ENCODE assay signal across 8 cellular contexts in genomic region chr13:60431108-60431700, GRCh38. TPM values are rescaled to one million over a fixed set of nuclear protein-coding genes. Genes with fewer than 3 reads are reported as not detected.
A peak's percentile ranks its signal among the peaks of the same experiment; 100 is the strongest.
DNase-seq lines count a peak whose midpoint lies in the region; ATAC-seq, FAIRE-seq and TF ChIP-seq lines count a peak whose summit lies in the region.

No MANE protein-coding gene starts in this region.

- peaks cover 9% of the 10 kb centered on the region for H3K79me2 ChIP-seq in GM12878 (ENCODE audit: control insufficient read depth, insufficient read depth, low read length)

- H3K4me1 Mint-ChIP-seq in immature natural killer cell: peaks cover 30 to 41% of the 10 kb centered on the region in 2 donors

- DNase-seq in DMS153 treated with DMSO at 0.1 percent for 48 hours (lab: John Stamatoyannopoulos, UW; ENCODE audit: unreplicated experiment) (peak; percentile 83), NCI-H345 (lab: John Stamatoyannopoulos, UW) (peak; percentile 62), GM12878 (ENCODE audit: low read depth, low spot score) (peak; percentile 61), immature natural killer cell (peak; percentile 34 to 60 (median 44))
- no peak for DNase-seq in stimulated activated naive CD8-positive, alpha-beta T cell treated with anti-CD3 and anti-CD28 coated beads, Interleukin-15, Interleukin-2, amounts not matched to agents 100 U/mL and 50 U/mL, for 24 hours
- no peak for DNase-seq in effector memory CD4-positive, alpha-beta T cell

- TF ChIP-seq RAD21 in GM12878 (IDR thresholded peaks at IDR 0.05; ENCODE audit: insufficient read depth, low read depth, low read length): peak; percentile 98

- FAIRE-seq in GM12878 (lab: Jason Lieb, UNC): no peak

- POLR2A ChIA-PET in GM12878 (lab: Charles Lee): interaction anchor here (1.0 to 2.9 kb wide), 3 partner anchors 32 to 39 kb away, joined by 3 to 11 read pairs (median 8); partner anchors contain the start of gene TDRD3

- H3K27me3 ChIP-seq in GM12878 (replicated peaks in 1 of 2; ENCODE audit: control insufficient read depth in 2 of 2, insufficient read depth in 2 of 2, low read length in 1 of 2): no peaks in the 10 kb centered on the region
- H3K27me3 ChIP-seq in effector memory CD4-positive, alpha-beta T cell (replicated peaks; ENCODE audit: control insufficient read depth, insufficient read depth, low read length, poor library complexity, severe bottlenecking): no peaks in the 10 kb centered on the region

- no TSS peak for BruUV-seq in GM12878 (replicated peaks; lab: Mats Ljungman, UMichigan)

- peaks cover 12% of the 10 kb centered on the region for H3K4me1 ChIP-seq in GM12878 (ENCODE audit: control insufficient read depth, insufficient read depth, low read length)
- H3K4me1 ChIP-seq in effector memory CD4-positive, alpha-beta T cell (ENCODE audit: control insufficient read depth, insufficient read depth, low read length, poor library complexity, severe bottlenecking): peaks cover 8% of the 10 kb centered on the region

- TF ChIP-seq EP300 in GM12878 (IDR thresholded peaks at IDR 0.05; ENCODE audit: borderline replicate concordance in 1 of 2, control insufficient read depth in 1 of 2, low read depth in 2 of 2, low read length in 2 of 2): no peak

- SMC1A ChIA-PET in GM12878 (lab: Charles Lee; ENCODE audit: uncharacterized antibody, unreplicated experiment): interaction anchor here (0.7 to 7.1 kb wide), 27 partner anchors 9 to 1040 kb away, joined by 3 to 111 read pairs (median 4); partner anchors contain the start of gene TDRD3

- no peak for TF ChIP-seq POLR2A in GM12878 (IDR thresholded peaks at IDR 0.05; ENCODE audit: low read depth, low read length)

- H3K27ac Mint-ChIP-seq in immature natural killer cell: no peak overlapping the region

- intact Hi-C loops in GM12878 (cut with micrococcal nuclease; ENCODE audit: unreplicated experiment): loop anchor here (1.0 to 10.0 kb wide), 7 partner anchors 94 to 1039 kb away; partner anchors contain the start of gene DIAPH3

- in situ Hi-C loops in GM12878 (cut with MboI): loop anchor here (5.0 to 10.0 kb wide), 2 partner anchors 754 to 1036 kb away; no protein-coding TSS in a partner anchor

- RAD21 ChIA-PET in GM12878 (lab: Charles Lee; ENCODE audit: unreplicated experiment): interaction anchor here (0.7 to 7.2 kb wide), 34 partner anchors 9 to 1042 kb away, joined by 3 to 103 read pairs (median 4); partner anchors contain the start of gene TDRD3

- H4K20me1 ChIP-seq in GM12878 (ENCODE audit: control insufficient read depth, insufficient read depth): no peaks in the 10 kb centered on the region

- CTCF ChIA-PET in GM12878 (lab: Yijun Ruan, JAX): interaction anchor here (0.5 to 7.5 kb wide), 35 partner anchors 8 to 1040 kb away, joined by 3 to 112 read pairs (median 5); partner anchors contain the start of gene TDRD3

- H3K9me3 Mint-ChIP-seq in immature natural killer cell: no peaks in the 10 kb centered on the region

- H2AFZ ChIP-seq in GM12878 (ENCODE audit: control insufficient read depth, low read depth, low read length): no peak overlapping the region

- no peak overlapping the region for H3K27ac ChIP-seq in GM12878 (ENCODE audit: control insufficient read depth, insufficient read depth)
- no peak overlapping the region for H3K27ac ChIP-seq in effector memory CD4-positive, alpha-beta T cell (ENCODE audit: insufficient read depth, low read length, poor library complexity, severe bottlenecking)

- no peaks in the 10 kb centered on the region for H3K36me3 ChIP-seq in GM12878 (ENCODE audit: control insufficient read depth in 2 of 2, insufficient read depth in 2 of 2, low read length in 1 of 2)
- H3K36me3 ChIP-seq in effector memory CD4-positive, alpha-beta T cell (ENCODE audit: control insufficient read depth, insufficient read depth, low read length): no peaks in the 10 kb centered on the region

- TF ChIP-seq CTCF in GM12878 (IDR thresholded peaks at IDR 0.05 in 2 of 3, conservative IDR thresholded peaks at IDR 0.05 in 1 of 3; ENCODE audit: control insufficient read depth in 2 of 3, extremely low read depth in 1 of 3, insufficient read depth in 1 of 3, low read depth in 3 of 3, low read length in 3 of 3): peak; percentile 87 to 93 (median 88); a peak in 5 of 6 replicates

- ATAC-seq in GM19372 (IDR thresholded peaks at IDR 0.05; ENCODE audit: low read depth, unreplicated experiment) (peak; percentile 61), HG03342 (IDR thresholded peaks at IDR 0.05; ENCODE audit: unreplicated experiment) (peak; percentile 81), GM12878 (peak; percentile 68)
- ATAC-seq in stimulated activated naive CD8-positive, alpha-beta T cell treated with anti-CD3 and anti-CD28 coated beads, Interleukin-15, Interleukin-2, amounts not matched to agents 100 U/mL and 50 U/mL, for 24 hours: peak; percentile 61

- H3K9ac ChIP-seq in GM12878 (ENCODE audit: control insufficient read depth, insufficient read depth, low read length): no peak overlapping the region

- H3K4me3 Mint-ChIP-seq in immature natural killer cell: no peak overlapping the region

- no peaks in the 10 kb centered on the region for H3K27me3 Mint-ChIP-seq in immature natural killer cell (ENCODE audit: low read depth in 3 of 3)

- no peak overlapping the region for H3K4me3 ChIP-seq in GM12878
- no peak overlapping the region for H3K4me3 ChIP-seq in effector memory CD4-positive, alpha-beta T cell (ENCODE audit: insufficient read depth, low read depth, low read length, poor library complexity, severe bottlenecking)

- peaks cover 2% of the 10 kb centered on the region; the same call in 1 of the 3 replicates for H3K9me3 ChIP-seq in GM12878 (replicated peaks; ENCODE audit: control insufficient read depth, insufficient read depth, low read length)
- no peaks in the 10 kb centered on the region for H3K9me3 ChIP-seq in effector memory CD4-positive, alpha-beta T cell (ENCODE audit: control insufficient read depth, low read length)

- no peaks in the 10 kb centered on the region for H3K36me3 Mint-ChIP-seq in immature natural killer cell

- no peak overlapping the region for H3K4me2 ChIP-seq in GM12878 (ENCODE audit: control insufficient read depth, insufficient read depth)

TF ChIP-seq in GM12878, 131 proteins besides CTCF, POLR2A, EP300 and RAD21 (continues in another document):
- TF ChIP-seq CREM (IDR thresholded peaks at IDR 0.05; ENCODE audit: low read depth) (no peak), ZNF592 (IDR thresholded peaks at IDR 0.05) (0 out of 2 replicates have a peak, but pooled peaks have one; percentile 43)

RNA-seq across cellular contexts. Expression of gene TDRD3, which starts 34.2 kb away (rescaled TPM):
- 81.3 and 84.6 TPM in 2 replicates for total RNA-seq in GM12878 (2013; cell fraction: nucleolus; rRNA removed)
- total RNA-seq in GM12878 (2014; rRNA removed) (16.5 and 21.0 TPM in 2 replicates), GM12878 (2014; rRNA removed; fragmentation: Illumina TruSeq; extraction: Trizol) (27.9 and 29.6 TPM in 2 replicates), GM12878 (2021) (24.3 and 24.9 TPM in 2 replicates)
- polyA plus RNA-seq in GM12878 (2011; ENCODE audit: low read depth): 5.7 TPM
- polyA plus RNA-seq in GM12878 (2011; rRNA removed) (19.6 and 34.9 TPM in 2 replicates), GM12878 (2014; fragmentation: Illumina TruSeq; extraction: Trizol) (22.7 and 25.2 TPM in 2 replicates), GM12878 (2014; fragmentation: Nextera tagmentation; extraction: Ambion mirVana) (1 to 10 TPM; 8.4 to 9.5 TPM), GM12878 (2014; rRNA removed) (12.2 and 15.0 TPM in 2 replicates), GM12878 (2016; fragmentation: Nextera tagmentation; extraction: Ambion mirVana) (10 to 100 TPM; 10.5 to 12.0 TPM), immature natural killer cell (1 to 10 TPM; 3.7 to 7.9 (median 3.9) TPM)
- 5.0 and 5.3 TPM in 2 replicates for polyA plus RNA-seq in GM12878 (2011; cell fraction: cytosol; rRNA removed)
- polyA plus RNA-seq in GM12878 (2011; cell fraction: nucleus; rRNA removed): 11.5 and 12.5 TPM in 2 replicates
- 9.8 and 12.6 TPM in 2 replicates for polyA plus RNA-seq in GM12878 (2012)
- polyA minus RNA-seq in GM12878 (2011; rRNA and poly(A)+ RNA removed): 30.8 and 40.7 TPM in 2 replicates
- polyA minus RNA-seq in GM12878 (2011; cell fraction: cytosol; rRNA and poly(A)+ RNA removed): 11.5 and 16.9 TPM in 2 replicates
- polyA minus RNA-seq in GM12878 (2011; cell fraction: nucleus; rRNA and poly(A)+ RNA removed): 31.4 and 43.9 TPM in 2 replicates

Comparison
In these comparisons a context has a peak if more than half of its experiments do, and no peak if none do; other contexts are left out.
1. DNase-seq: peak in DMS153 treated with DMSO at 0.1 percent for 48 hours (single experiment), NCI-H345 (single experiment), GM12878 (single experiment) and immature natural killer cell (3 of 3); none in stimulated activated naive CD8-positive, alpha-beta T cell treated with anti-CD3 and anti-CD28 coated beads, Interleukin-15, Interleukin-2, amounts not matched to agents 100 U/mL and 50 U/mL, for 24 hours (single experiment) and effector memory CD4-positive, alpha-beta T cell (0 of 3).
2. Peak in every context shown above with its lines, with median percentiles within 50 percentile points of each other: ATAC-seq.